Comparison of ENCODE assay signal across 1 cellular context in the genomic region with DNA sequence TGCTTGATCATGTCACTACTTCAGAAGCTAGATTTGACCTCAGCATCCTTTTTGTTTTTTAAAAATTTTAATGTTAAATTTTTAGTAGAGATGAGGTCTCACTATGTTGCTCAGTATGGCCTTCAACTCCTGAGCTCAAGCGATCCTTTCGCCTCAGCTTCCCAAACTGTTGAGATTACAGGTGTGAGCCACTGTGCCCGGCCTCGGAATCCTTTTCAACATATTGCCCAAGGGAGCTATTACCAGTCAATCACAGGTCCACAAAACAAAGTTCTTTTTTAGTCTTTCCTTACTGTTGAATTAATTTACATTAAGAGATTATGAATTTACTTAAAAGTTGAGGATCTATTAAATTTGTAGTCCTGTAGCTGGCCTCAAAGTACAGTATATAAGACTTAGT.
TF ChIP-seq lines count a peak whose summit lies in the region.

No MANE protein-coding gene starts in this region.

TF ChIP-seq in HepG2, 621 proteins besides CTCF, POLR2A, EP300 and RAD21 (continued from another document):
- TF ChIP-seq ZNF616 (CRISPR knock-in tag; IDR thresholded peaks at IDR 0.05; ENCODE audit: low read depth) (no peak), ZNF703 (CRISPR knock-in tag; IDR thresholded peaks at IDR 0.05; ENCODE audit: borderline replicate concordance) (no peak), THYN1 (CRISPR knock-in tag; IDR thresholded peaks at IDR 0.05; ENCODE audit: borderline replicate concordance, low read depth) (no peak), KLF11 (CRISPR knock-in tag; IDR thresholded peaks at IDR 0.05) (no peak), ZNF160 (CRISPR knock-in tag; IDR thresholded peaks at IDR 0.05) (no peak), CREM (IDR thresholded peaks at IDR 0.05) (no peak), CREM (CRISPR knock-in tag; IDR thresholded peaks at IDR 0.05) (no peak)
- TF ChIP-seq, protein P1, sequence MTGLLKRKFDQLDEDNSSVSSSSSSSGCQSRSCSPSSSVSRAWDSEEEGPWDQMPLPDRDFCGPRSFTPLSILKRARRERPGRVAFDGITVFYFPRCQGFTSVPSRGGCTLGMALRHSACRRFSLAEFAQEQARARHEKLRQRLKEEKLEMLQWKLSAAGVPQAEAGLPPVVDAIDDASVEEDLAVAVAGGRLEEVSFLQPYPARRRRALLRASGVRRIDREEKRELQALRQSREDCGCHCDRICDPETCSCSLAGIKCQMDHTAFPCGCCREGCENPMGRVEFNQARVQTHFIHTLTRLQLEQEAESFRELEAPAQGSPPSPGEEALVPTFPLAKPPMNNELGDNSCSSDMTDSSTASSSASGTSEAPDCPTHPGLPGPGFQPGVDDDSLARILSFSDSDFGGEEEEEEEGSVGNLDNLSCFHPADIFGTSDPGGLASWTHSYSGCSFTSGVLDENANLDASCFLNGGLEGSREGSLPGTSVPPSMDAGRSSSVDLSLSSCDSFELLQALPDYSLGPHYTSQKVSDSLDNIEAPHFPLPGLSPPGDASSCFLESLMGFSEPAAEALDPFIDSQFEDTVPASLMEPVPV (CRISPR knock-in tag; IDR thresholded peaks at IDR 0.05), result no peak
- TF ChIP-seq, protein P2, sequence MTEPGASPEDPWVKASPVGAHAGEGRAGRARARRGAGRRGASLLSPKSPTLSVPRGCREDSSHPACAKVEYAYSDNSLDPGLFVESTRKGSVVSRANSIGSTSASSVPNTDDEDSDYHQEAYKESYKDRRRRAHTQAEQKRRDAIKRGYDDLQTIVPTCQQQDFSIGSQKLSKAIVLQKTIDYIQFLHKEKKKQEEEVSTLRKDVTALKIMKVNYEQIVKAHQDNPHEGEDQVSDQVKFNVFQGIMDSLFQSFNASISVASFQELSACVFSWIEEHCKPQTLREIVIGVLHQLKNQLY (CRISPR knock-in tag; IDR thresholded peaks at IDR 0.05), result no peak
